In the genomic region with DNA sequence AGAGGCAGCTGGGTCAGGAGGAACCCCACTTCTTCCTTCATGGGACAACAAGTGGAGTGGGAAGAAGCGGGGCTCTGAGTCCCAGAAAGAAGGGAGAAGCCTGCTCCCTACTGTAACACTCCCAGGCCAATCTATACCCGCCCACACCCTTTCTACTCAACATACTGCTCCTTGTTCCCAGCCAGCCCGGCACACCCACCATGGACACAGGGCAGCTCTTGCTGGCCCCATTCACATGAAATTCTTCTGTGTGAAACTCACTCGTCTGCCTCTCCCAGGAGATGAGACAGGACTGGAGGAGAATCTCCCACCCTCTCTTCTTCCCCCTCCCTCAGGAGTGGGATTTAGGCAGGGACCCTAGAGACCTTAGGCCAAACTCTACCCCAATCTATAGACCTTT, we compare ENCODE assay signal across 15 cellular contexts. TPM values are rescaled to one million over a fixed set of nuclear protein-coding genes. Genes with fewer than 3 reads are reported as not detected.
DNase-seq lines count a peak whose midpoint lies in the region; ATAC-seq and TF ChIP-seq lines count a peak whose summit lies in the region.
"Had no signal": no experiment of that assay in that cellular context is flagged by ENCODE, and none has a peak within 500 bp of the region (broad histone marks: within the 10 kb centered on the region; RNA-seq: fewer than 3 reads in every experiment).

No MANE protein-coding gene starts in this region.

- 90% methylated on average over 4 of the region's 4 CpGs for WGBS in mesenchymal stem cell

- H3K27ac ChIP-seq in left ventricle myocardium inferior (replicated peaks), result no peak overlapping the region
- no peak overlapping the region for H3K27ac ChIP-seq in mesenchymal stem cell (ENCODE audit: low read length, poor library complexity, severe bottlenecking)
- H3K27ac ChIP-seq: BLaER1 treated with 17β-estradiol and CSF1 and Interleukin-3, amounts not matched to agents 10 nM and 100 nM; GM23248; HL-60 had no signal

- H4K91ac ChIP-seq in mesenchymal stem cell (ENCODE audit: low read length), result peak overlapping the region; percentile 21

- H3K4me3 ChIP-seq in left ventricle myocardium inferior, result no peak overlapping the region
- H3K4me3 ChIP-seq in mesenchymal stem cell (ENCODE audit: insufficient read depth in 1 of 2, low read depth in 1 of 2, low read length in 2 of 2), result no peak overlapping the region
- H3K4me3 ChIP-seq: BLaER1 treated with 17β-estradiol and CSF1 and Interleukin-3, amounts not matched to agents 10 nM and 100 nM; GM23248 had no signal

- H3K14ac ChIP-seq in mesenchymal stem cell (ENCODE audit: low read length in 2 of 2), result no peak overlapping the region

- no peak overlapping the region for H2BK5ac ChIP-seq in mesenchymal stem cell (ENCODE audit: low read depth, low read length, poor library complexity, severe bottlenecking)

- no peaks in the 10 kb centered on the region for H3K9me3 Mint-ChIP-seq in stimulated activated effector memory CD8-positive, alpha-beta T cell treated with anti-CD3 and anti-CD28 coated beads, Interleukin-12 subunit alpha, Interleukin-12 subunit beta, amount 100 ng/mL, for 72 hours
- H3K9me3 Mint-ChIP-seq in natural killer cell, result no peaks in the 10 kb centered on the region
- H3K9me3 Mint-ChIP-seq: CD4-positive, CD25-positive, alpha-beta regulatory T cell had no signal

- TF ChIP-seq CTCF in left ventricle myocardium inferior (IDR thresholded peaks at IDR 0.05; ENCODE audit: borderline replicate concordance) (no peak), natural killer cell (IDR thresholded peaks at IDR 0.05) (no peak)

- H2BK15ac ChIP-seq in mesenchymal stem cell (ENCODE audit: low read depth, poor library complexity, severe bottlenecking), result no peak overlapping the region

- no peak overlapping the region for H2BK120ac ChIP-seq in mesenchymal stem cell (ENCODE audit: low read depth, low read length)

- H3K4me1 Mint-ChIP-seq in stimulated activated effector memory CD8-positive, alpha-beta T cell treated with anti-CD3 and anti-CD28 coated beads, Interleukin-12 subunit alpha, Interleukin-12 subunit beta, amount 100 ng/mL, for 72 hours, result peaks cover 16% of the 10 kb centered on the region
- H3K4me1 Mint-ChIP-seq in natural killer cell, result peaks cover 0 to 5% of the 10 kb centered on the region in 2 donors

- H3K36me3 ChIP-seq in left ventricle myocardium inferior (peaks cover 87% of the 10 kb centered on the region), mesenchymal stem cell (ENCODE audit: control insufficient read depth in 1 of 2, insufficient read depth in 2 of 2, low read depth in 1 of 2, low read length in 2 of 2) (peaks cover 66 to 86% of the 10 kb centered on the region in 2 experiments)

- H4K8ac ChIP-seq in mesenchymal stem cell (ENCODE audit: low read length), result no peak overlapping the region

- H2AFZ ChIP-seq in mesenchymal stem cell (ENCODE audit: low read depth, low read length), result no peak overlapping the region
- H2AFZ ChIP-seq: GM23248 had no signal

- no peak overlapping the region for H2BK12ac ChIP-seq in mesenchymal stem cell (ENCODE audit: low read length in 2 of 2)

- H3K27ac Mint-ChIP-seq in stimulated activated effector memory CD8-positive, alpha-beta T cell treated with anti-CD3 and anti-CD28 coated beads, Interleukin-12 subunit alpha, Interleukin-12 subunit beta, amount 100 ng/mL, for 72 hours, result peak overlapping the region; percentile 8
- no peak overlapping the region for H3K27ac Mint-ChIP-seq in natural killer cell

- ATAC-seq in stimulated activated effector memory CD8-positive, alpha-beta T cell treated with anti-CD3 and anti-CD28 coated beads, Interleukin-12 subunit alpha, Interleukin-12 subunit beta, amount 100 ng/mL, for 72 hours, result no peak
- no peak for ATAC-seq in natural killer cell
- ATAC-seq: HCT116 had no signal

- H3K4me1 ChIP-seq in left ventricle myocardium inferior, result peaks cover 15% of the 10 kb centered on the region
- H3K4me1 ChIP-seq in mesenchymal stem cell (ENCODE audit: control insufficient read depth, insufficient read depth, low read depth, low read length), result no peaks in the 10 kb centered on the region
- H3K4me1 ChIP-seq: BLaER1 treated with 17β-estradiol and CSF1 and Interleukin-3, amounts not matched to agents 10 nM and 100 nM had no signal

- intact Hi-C loops in cardiac septum (cut with DNase I) (no loop called here), left ventricle myocardium inferior (cut with micrococcal nuclease) (no loop called here), natural killer cell (cut with micrococcal nuclease) (no loop called here)

- H3K27me3 ChIP-seq in left ventricle myocardium inferior (ENCODE audit: low read depth) (no peaks in the 10 kb centered on the region), mesenchymal stem cell (ENCODE audit: control insufficient read depth in 1 of 2, insufficient read depth in 1 of 2, low read length in 2 of 2) (no peaks in the 10 kb centered on the region)
- H3K27me3 ChIP-seq: BLaER1 treated with 17β-estradiol and CSF1 and Interleukin-3, amounts not matched to agents 10 nM and 100 nM had no signal

- H3K36me3 Mint-ChIP-seq in stimulated activated effector memory CD8-positive, alpha-beta T cell treated with anti-CD3 and anti-CD28 coated beads, Interleukin-12 subunit alpha, Interleukin-12 subunit beta, amount 100 ng/mL, for 72 hours, result peaks cover 59% of the 10 kb centered on the region
- H3K36me3 Mint-ChIP-seq in natural killer cell, result peaks cover 23% of the 10 kb centered on the region

- no peaks in the 10 kb centered on the region for H3K27me3 Mint-ChIP-seq in natural killer cell (ENCODE audit: low read depth in 2 of 2)
- H3K27me3 Mint-ChIP-seq: CD4-positive, CD25-positive, alpha-beta regulatory T cell had no signal

- H3K4ac ChIP-seq in mesenchymal stem cell (ENCODE audit: low read depth in 1 of 2, low read length in 2 of 2), result no peak overlapping the region

- DNase-seq in cardiac septum (ENCODE audit: low spot score), result peak; percentile 51
- DNase-seq in left ventricle myocardium inferior, result no peak
- DNase-seq in mesenchymal stem cell, result no peak
- no peak for DNase-seq in stimulated activated effector memory CD8-positive, alpha-beta T cell treated with anti-CD3 and anti-CD28 coated beads, Interleukin-12 subunit alpha, Interleukin-12 subunit beta, amount 100 ng/mL, for 72 hours (ENCODE audit: low spot score in 2 of 2)
- no peak for DNase-seq in GM19240 (ENCODE audit: insufficient read length, low spot score)
- no peak for DNase-seq in stimulated activated CD4-positive, alpha-beta T cell treated with anti-CD3 and anti-CD28 coated beads, Interleukin-12 subunit alpha, Interleukin-12 subunit beta, amount 100 ng/mL, for 4 hours
- DNase-seq in natural killer cell, result no peak
- DNase-seq: ACHN; CD4-positive, CD25-positive, alpha-beta regulatory T cell; DMS53; GF-D8; GM23248 had no signal

- no peak overlapping the region for H3K18ac ChIP-seq in mesenchymal stem cell (ENCODE audit: low read depth in 1 of 2, low read length in 2 of 2)

- no peak overlapping the region for H3K4me2 ChIP-seq in mesenchymal stem cell (ENCODE audit: low read length, poor library complexity, severe bottlenecking)
- H3K4me2 ChIP-seq: BLaER1 treated with 17β-estradiol and CSF1 and Interleukin-3, amounts not matched to agents 10 nM and 100 nM had no signal

- H3K9me3 ChIP-seq in left ventricle myocardium inferior (replicated peaks), result no peaks in the 10 kb centered on the region
- no peaks in the 10 kb centered on the region for H3K9me3 ChIP-seq in mesenchymal stem cell (ENCODE audit: control insufficient read depth, low read length)
- H3K9me3 ChIP-seq: BLaER1 treated with 17β-estradiol and CSF1 and Interleukin-3, amounts not matched to agents 10 nM and 100 nM had no signal

- H3K9ac ChIP-seq in mesenchymal stem cell (ENCODE audit: low read length), result no peak overlapping the region
- H3K9ac ChIP-seq: BLaER1 treated with 17β-estradiol and CSF1 and Interleukin-3, amounts not matched to agents 10 nM and 100 nM; GM23248 had no signal

- H2AK5ac ChIP-seq in mesenchymal stem cell (ENCODE audit: low read length, severe bottlenecking), result no peak overlapping the region

- H3K23ac ChIP-seq in mesenchymal stem cell (ENCODE audit: low read length in 2 of 2), result peak overlapping the region in 1 of 2 experiments; percentile 9

- H3K79me1 ChIP-seq in mesenchymal stem cell (replicated peaks; ENCODE audit: low read length, poor library complexity, severe bottlenecking), result no peaks in the 10 kb centered on the region

- no peak overlapping the region for H3K4me3 Mint-ChIP-seq in stimulated activated effector memory CD8-positive, alpha-beta T cell treated with anti-CD3 and anti-CD28 coated beads, Interleukin-12 subunit alpha, Interleukin-12 subunit beta, amount 100 ng/mL, for 72 hours
- H3K4me3 Mint-ChIP-seq in natural killer cell, result no peak overlapping the region

RNA-seq across cellular contexts. Expression of a gene that starts 18.6 kb away (rescaled TPM):
- 7.0 TPM for total RNA-seq in cardiac septum
- 4.2 TPM for total RNA-seq in left ventricle myocardium inferior
- polyA plus RNA-seq in mesenchymal stem cell (2013, experiment 1 of 2), result 16.0 TPM
- polyA plus RNA-seq in mesenchymal stem cell (2013, experiment 2 of 2), result 14.6 TPM
- under 1 TPM; 0.33 to 0.85 (median 0.39) TPM for total RNA-seq in natural killer cell

RNA-seq across cellular contexts. Expression of a gene that starts 19.2 kb away (rescaled TPM):
- 1.2 TPM for total RNA-seq in cardiac septum
- total RNA-seq in left ventricle myocardium inferior, result 0.88 TPM
- 0.97 TPM for polyA plus RNA-seq in mesenchymal stem cell (2013, experiment 1 of 2)
- 0.97 TPM for polyA plus RNA-seq in mesenchymal stem cell (2013, experiment 2 of 2)
- 1 to 10 TPM; 1.2 to 2.6 (median 1.2) TPM for total RNA-seq in natural killer cell

RNA-seq across cellular contexts. Expression of a gene that starts 24.1 kb away (rescaled TPM):
- total RNA-seq in cardiac septum, result 20.2 TPM
- total RNA-seq in left ventricle myocardium inferior, result 21.5 TPM
- 24.7 TPM for polyA plus RNA-seq in mesenchymal stem cell (2013, experiment 1 of 2)
- 23.8 TPM for polyA plus RNA-seq in mesenchymal stem cell (2013, experiment 2 of 2)
- 1 to 10 TPM in 1 of 3 donors, under 1 TPM in 2; 0.14 to 1.8 (median 0.26) TPM for total RNA-seq in natural killer cell

RNA-seq across cellular contexts. Expression of a gene that starts 41.8 kb away (rescaled TPM):
- 21.9 TPM for total RNA-seq in cardiac septum
- 15.6 TPM for total RNA-seq in left ventricle myocardium inferior
- polyA plus RNA-seq in mesenchymal stem cell (2013, experiment 1 of 2), result 22.2 TPM
- polyA plus RNA-seq in mesenchymal stem cell (2013, experiment 2 of 2), result 20.6 TPM
- total RNA-seq in natural killer cell, result 10 to 100 TPM in 1 of 3 donors, 1 to 10 TPM in 2; 7.8 to 14.2 (median 9.6) TPM

RNA-seq across cellular contexts. Expression of a gene that starts 44.0 kb away (rescaled TPM):
- total RNA-seq in cardiac septum (45.4 TPM), left ventricle myocardium inferior (43.3 TPM), natural killer cell (10 to 100 TPM; 68.8 to 92.7 (median 74.1) TPM)
- 8.5 TPM for polyA plus RNA-seq in mesenchymal stem cell (2013, experiment 1 of 2)
- polyA plus RNA-seq in mesenchymal stem cell (2013, experiment 2 of 2), result 7.7 TPM
